8 cellular contexts compared by ENCODE assay signal in genomic region chr7:134316539-134317344, GRCh38. TPM values are rescaled to one million over a fixed set of nuclear protein-coding genes. Genes with fewer than 3 reads are reported as not detected.
DNase-seq lines count a peak whose midpoint lies in the region; ATAC-seq and TF ChIP-seq lines count a peak whose summit lies in the region.

SLC35B4 (minus strand) TSS chr7:134316930; CDS start chr7:134316751, 179 bp downstream.

- peak within 1 kb of the TSS; percentile 97 for H2AFZ ChIP-seq in parathyroid adenoma

- in situ Hi-C loops in transverse colon (cut with MboI; ENCODE audit: low pct_ligation_motif_present in 1 of 4, low pct_unique_long_range_greater_than_20kb in 1 of 4, low sequenced_read_pairs in 3 of 4): no loop called here

- H3K36me3 ChIP-seq in cardiac muscle cell (no peaks in the 10 kb centered on the region), parathyroid adenoma (ENCODE audit: control insufficient read depth, insufficient read depth, low read length) (no peaks in the 10 kb centered on the region), transverse colon (no peaks in the 10 kb centered on the region)

- peaks cover 25% of the 10 kb centered on the region for H3K4me1 Mint-ChIP-seq in activated naive CD8-positive, alpha-beta T cell treated with anti-CD3 and anti-CD28 coated beads, Interleukin-2, amount 50 U/mL, for 24 hours

- peak; percentile 43 for TF ChIP-seq POLR2A in transverse colon (IDR thresholded peaks at IDR 0.05)

- H3K4me2 ChIP-seq in parathyroid adenoma (ENCODE audit: low read length): peak within 1 kb of the TSS; percentile 89

- H3K9me3 ChIP-seq in cardiac muscle cell (ENCODE audit: low read depth): no peaks in the 10 kb centered on the region
- H3K9me3 ChIP-seq in parathyroid adenoma (ENCODE audit: control insufficient read depth, low read length): no peaks in the 10 kb centered on the region
- no peaks in the 10 kb centered on the region for H3K9me3 ChIP-seq in transverse colon

- H3K4me3 Mint-ChIP-seq in activated naive CD8-positive, alpha-beta T cell treated with anti-CD3 and anti-CD28 coated beads, Interleukin-2, amount 50 U/mL, for 24 hours: peak within 1 kb of the TSS; percentile 84

- DNase-seq in NCI-H1417 treated with DMSO at 0.1 percent for 48 hours (lab: John Stamatoyannopoulos, UW) (peak; percentile 95), SW480 (ENCODE audit: low spot score) (peak; percentile 97), cardiac muscle cell (ENCODE audit: low read depth in 1 of 2, low spot score in 1 of 2) (peak; percentile 98 to 99), transverse colon (peak; percentile 97)
- DNase-seq in activated naive CD8-positive, alpha-beta T cell treated with anti-CD3 and anti-CD28 coated beads, Interleukin-2, amount 50 U/mL, for 24 hours: peak; percentile 92

- no peaks in the 10 kb centered on the region for H3K4me1 ChIP-seq in cardiac muscle cell (ENCODE audit: low read depth)
- H3K4me1 ChIP-seq in parathyroid adenoma: peaks cover 4% of the 10 kb centered on the region
- H3K4me1 ChIP-seq in transverse colon: peaks cover 4 to 37% (median 11%) of the 10 kb centered on the region in 4 donors

- H3K4me3 ChIP-seq in cardiac muscle cell (peak within 1 kb of the TSS; percentile 47), parathyroid adenoma (ENCODE audit: low read depth, low read length) (peak within 1 kb of the TSS; percentile 87), transverse colon (peak within 1 kb of the TSS; percentile 84 to 89 (median 87))

- intact Hi-C loops in transverse colon (cut with DNase I; ENCODE audit: low total_unique reads): no loop called here

- 0% methylated on average over 57 of the region's 69 CpGs; no CpG with 5 or more reads in 1 of the 2 donors for WGBS in transverse colon (ENCODE audit: low coverage in 1 of 2), 2 donors

- no peak for TF ChIP-seq EP300 in transverse colon (IDR thresholded peaks at IDR 0.05; ENCODE audit: low read depth)

- H3K9ac ChIP-seq in parathyroid adenoma: peak within 1 kb of the TSS; percentile 70

- H3K27ac ChIP-seq in cardiac muscle cell: peak within 1 kb of the TSS; percentile 64
- H3K27ac ChIP-seq in parathyroid adenoma: peak within 1 kb of the TSS; percentile 46
- H3K27ac ChIP-seq in transverse colon: peak within 1 kb of the TSS; percentile 84 to 89 (median 86)

- peaks cover 5% of the 10 kb centered on the region for H3K79me2 ChIP-seq in parathyroid adenoma

- peak within 1 kb of the TSS; percentile 79 for H3K27ac Mint-ChIP-seq in activated naive CD8-positive, alpha-beta T cell treated with anti-CD3 and anti-CD28 coated beads, Interleukin-2, amount 50 U/mL, for 24 hours

- no peaks in the 10 kb centered on the region for H3K9me3 Mint-ChIP-seq in activated naive CD8-positive, alpha-beta T cell treated with anti-CD3 and anti-CD28 coated beads, Interleukin-2, amount 50 U/mL, for 24 hours

- ATAC-seq in HG02763 (IDR thresholded peaks at IDR 0.05; ENCODE audit: unreplicated experiment): peak; percentile 99
- ATAC-seq in activated naive CD8-positive, alpha-beta T cell treated with anti-CD3 and anti-CD28 coated beads, Interleukin-2, amount 50 U/mL, for 24 hours: peak; percentile 100

- H3K27me3 ChIP-seq in cardiac muscle cell (no peaks in the 10 kb centered on the region), parathyroid adenoma (ENCODE audit: control insufficient read depth, insufficient read depth, low read length) (no peaks in the 10 kb centered on the region), transverse colon (no peaks in the 10 kb centered on the region)

- H3K27me3 Mint-ChIP-seq in activated naive CD8-positive, alpha-beta T cell treated with anti-CD3 and anti-CD28 coated beads, Interleukin-2, amount 50 U/mL, for 24 hours: no peaks in the 10 kb centered on the region

- peaks cover 3% of the 10 kb centered on the region for H3K36me3 Mint-ChIP-seq in activated naive CD8-positive, alpha-beta T cell treated with anti-CD3 and anti-CD28 coated beads, Interleukin-2, amount 50 U/mL, for 24 hours (ENCODE audit: low read depth)

- TF ChIP-seq CTCF in GM12874 (IDR thresholded peaks at IDR 0.05; ENCODE audit: insufficient read depth, low read depth, low read length): 0 out of 2 replicates have a peak, but pooled peaks have one; percentile 7
- TF ChIP-seq CTCF in cardiac muscle cell (IDR thresholded peaks at IDR 0.05; ENCODE audit: low read depth, low read length): peak; percentile 29
- peak; percentile 35 for TF ChIP-seq CTCF in parathyroid adenoma (IDR thresholded peaks at IDR 0.05)
- peak; percentile 27 to 47 (median 30) for TF ChIP-seq CTCF in transverse colon (IDR thresholded peaks at IDR 0.05)

RNA-seq across cellular contexts. Expression of gene SLC35B4, which starts in this region (rescaled TPM):
- total RNA-seq in cardiac muscle cell: 7.1 and 8.6 TPM in 2 replicates
- polyA plus RNA-seq in cardiac muscle cell: 16.8 and 20.2 TPM in 2 replicates
- 10 to 100 TPM in 1 of 4 donors, 1 to 10 TPM in 3; 3.6 to 13.5 (median 5.7) TPM for total RNA-seq in transverse colon

Comparison
In these comparisons a context has a peak if more than half of its experiments do, and no peak if none do; other contexts are left out.
1. Peak in every context shown above with its lines: DNase-seq, ATAC-seq, H3K4me3 ChIP-seq and H3K27ac ChIP-seq.